ENCODE assay signal across 23 cellular contexts in the genomic region with DNA sequence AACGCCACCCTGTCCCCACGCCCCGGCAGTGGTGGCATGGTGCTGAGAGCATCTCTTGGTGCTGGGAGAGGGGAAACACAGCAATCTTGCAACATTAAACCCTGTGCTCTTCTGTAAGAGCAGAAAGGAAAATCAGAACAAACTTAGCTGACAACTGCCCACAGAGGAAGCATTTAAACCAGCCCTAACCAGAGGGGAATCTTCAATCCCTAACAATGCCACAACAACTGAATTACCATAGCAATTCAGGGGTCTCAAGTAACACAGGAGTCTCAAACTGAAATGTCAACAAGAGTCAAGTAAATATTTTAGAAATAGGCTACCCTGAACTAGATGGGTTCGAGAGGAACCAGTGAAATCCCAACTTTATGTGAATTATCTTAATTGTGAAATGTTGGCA.
"Had no signal": no experiment of that assay in that cellular context is flagged by ENCODE, and none has a peak within 500 bp of the region (broad histone marks: within the 10 kb centered on the region; RNA-seq: fewer than 3 reads in every experiment).

No MANE protein-coding gene starts in this region.

- H3K4me2 ChIP-seq: PC-9 had no signal

- H2AFZ ChIP-seq: PC-9 had no signal

- H3K27me3 ChIP-seq: brain microvascular endothelial cell had no signal

- DNase-seq: activated CD4-positive, alpha-beta memory T cell treated with anti-CD3 and anti-CD28 coated beads for 36 hours; activated CD4-positive, alpha-beta T cell treated with anti-CD3 and anti-CD28 coated beads, Interleukin-2, amount 10 ng/mL, durations not matched to agents 24 days and 14 days; activated CD8-positive, alpha-beta memory T cell treated with anti-CD3 and anti-CD28 coated beads, Interleukin-2, amount 50 U/mL, for 48 hours; activated effector memory CD4-positive, alpha-beta T cell treated with anti-CD3 and anti-CD28 coated beads, Interleukin-2, amount 50 U/mL, for 16 hours; activated naive CD4-positive, alpha-beta T cell; activated naive CD4-positive, alpha-beta T cell treated with anti-CD3 and anti-CD28 coated beads, Interleukin-2, amount 50 U/mL, for 16 hours; activated naive CD8-positive, alpha-beta T cell treated with anti-CD3 and anti-CD28 coated beads for 36 hours; activated T-cell treated with anti-CD3 and anti-CD28 coated beads, Interleukin-2, amount 50 U/mL, for 48 hours; amniotic stem cell; aorta; brain microvascular endothelial cell; central memory CD4-positive, alpha-beta T cell; Karpas-422; NCI-H1105; NCI-H1417 treated with DMSO at 0.1 percent for 48 hours; NCI-H1930; NCI-H2081 treated with DMSO at 0.1 percent for 48 hours; NCI-H345; NCI-H524 treated with DMSO at 0.1 percent for 48 hours; PC-9; Right ventricle myocardium superior; T1000; WERI-Rb-1 had no signal

- H3K4me3 ChIP-seq: PC-9 had no signal

- H3K27ac ChIP-seq: brain microvascular endothelial cell, PC-9, WERI-Rb-1 had no signal

- H3K36me3 ChIP-seq: brain microvascular endothelial cell, WERI-Rb-1 had no signal
